Comparison of ENCODE assay signal across 12 cellular contexts in genomic region chr4:111847256-111848108, GRCh38.
DNase-seq lines count a peak whose midpoint lies in the region; ATAC-seq and TF ChIP-seq lines count a peak whose summit lies in the region.
"Had no signal": no experiment of that assay in that cellular context is flagged by ENCODE, and none has a peak within 500 bp of the region (broad histone marks: within the 10 kb centered on the region; RNA-seq: fewer than 3 reads in every experiment).

No MANE protein-coding gene starts in this region.

- ATAC-seq in GM18511 (IDR thresholded peaks at IDR 0.05; ENCODE audit: unreplicated experiment) (peak; percentile 46), GM21360 (IDR thresholded peaks at IDR 0.05; ENCODE audit: unreplicated experiment) (no peak)

- H3K4me3 ChIP-seq in NB4 (ENCODE audit: low read depth, low read length) (no peak overlapping the region), cardiac fibroblast (replicated peaks in 1 of 2; ENCODE audit: low read depth in 2 of 2, low read length in 2 of 2) (no peak overlapping the region)
- H3K4me3 ChIP-seq: BLaER1 treated with 17β-estradiol and CSF1 and Interleukin-3, amounts not matched to agents 10 nM and 100 nM had no signal

- DNase-seq in NB4 (ENCODE audit: low read depth) (peak; percentile 11), cardiac fibroblast (ENCODE audit: low read depth in 2 of 2) (no peak), C1 segment of cervical spinal cord (lab: John Stamatoyannopoulos, UW) (no peak), GM13977 (ENCODE audit: low spot score) (no peak)
- DNase-seq in stimulated activated CD4-positive, alpha-beta T cell treated with anti-CD3 and anti-CD28 coated beads, Interleukin-4, amount 100 ng/mL, for 1 hour = no peak
- DNase-seq: activated gamma-delta T cell treated with Interleukin-2 at 50 U/mL for 16 hours, NCI-H226 had no signal

- peak; percentile 18; the same call in 1 of the 2 replicates for TF ChIP-seq CTCF in 22Rv1 (IDR thresholded peaks at IDR 0.05)
- TF ChIP-seq CTCF in NB4 (IDR thresholded peaks at IDR 0.05; ENCODE audit: low read depth, low read length) = peak; percentile 18
- peak; percentile 14 for TF ChIP-seq CTCF in cardiac fibroblast (IDR thresholded peaks at IDR 0.05; ENCODE audit: low read depth, low read length)
- no peak for TF ChIP-seq CTCF in GM13977 (IDR thresholded peaks at IDR 0.05; ENCODE audit: extremely low read depth, insufficient read depth, missing control alignments)

- no peak overlapping the region for H3K27ac ChIP-seq in 22Rv1
- H3K27ac ChIP-seq: BLaER1 treated with 17β-estradiol and CSF1 and Interleukin-3, amounts not matched to agents 10 nM and 100 nM; epithelial cell of prostate had no signal

- TF ChIP-seq POLR2A in NB4 (IDR thresholded peaks at IDR 0.05; ENCODE audit: extremely low read depth, insufficient read length) = no peak

- in situ Hi-C loops in GM13977 (cut with MboI; ENCODE audit: low pct_unique_long_range_greater_than_20kb, low sequenced_read_pairs, unreplicated experiment) = loop anchor here (25.0 kb wide), 1 partner anchor 210 kb away; no protein-coding TSS in a partner anchor
